8 cellular contexts compared by ENCODE assay signal in genomic region chr14:20683896-20684661, GRCh38. TPM values are rescaled to one million over a fixed set of nuclear protein-coding genes. Genes with fewer than 3 reads are reported as not detected.
A peak's percentile ranks its signal among the peaks of the same experiment; 100 is the strongest.
DNase-seq lines count a peak whose midpoint lies in the region; ATAC-seq lines count a peak whose summit lies in the region.

Gene RNASE4, plus strand, starts transcription at chr14:20684560. Its CDS starts 14,812 bp downstream, at chr14:20699372.

- H3K4me1 ChIP-seq in endocrine pancreas (ENCODE audit: control insufficient read depth, insufficient read depth, low read length), result peaks cover 9% of the 10 kb centered on the region

- H3K27ac Mint-ChIP-seq in activated CD8-positive, alpha-beta memory T cell treated with anti-CD3 and anti-CD28 coated beads, Interleukin-2, amount 10 ng/mL, durations not matched to agents 7 days and 5 days, result no peak within 1 kb of the TSS

- no peaks in the 10 kb centered on the region for H3K36me3 Mint-ChIP-seq in activated CD8-positive, alpha-beta memory T cell treated with anti-CD3 and anti-CD28 coated beads, Interleukin-2, amount 10 ng/mL, durations not matched to agents 7 days and 5 days

- no peak within 1 kb of the TSS for H3K4me3 Mint-ChIP-seq in activated CD8-positive, alpha-beta memory T cell treated with anti-CD3 and anti-CD28 coated beads, Interleukin-2, amount 10 ng/mL, durations not matched to agents 7 days and 5 days

- H3K9me3 Mint-ChIP-seq in activated CD8-positive, alpha-beta memory T cell treated with anti-CD3 and anti-CD28 coated beads, Interleukin-2, amount 10 ng/mL, durations not matched to agents 7 days and 5 days (ENCODE audit: low read depth), result no peaks in the 10 kb centered on the region

- peak within 1 kb of the TSS; percentile 91 for H3K4me3 ChIP-seq in endocrine pancreas (ENCODE audit: control insufficient read depth, insufficient read depth, low read length)

- no peaks in the 10 kb centered on the region for H3K36me3 ChIP-seq in endocrine pancreas (ENCODE audit: control insufficient read depth, insufficient read depth, low read length)

- peak; percentile 26 for ATAC-seq in HG02973 (IDR thresholded peaks at IDR 0.05; ENCODE audit: unreplicated experiment)
- ATAC-seq in activated CD8-positive, alpha-beta memory T cell treated with anti-CD3 and anti-CD28 coated beads, Interleukin-2, amount 10 ng/mL, durations not matched to agents 7 days and 5 days, result peak; percentile 50

- H3K4me1 Mint-ChIP-seq in activated CD8-positive, alpha-beta memory T cell treated with anti-CD3 and anti-CD28 coated beads, Interleukin-2, amount 10 ng/mL, durations not matched to agents 7 days and 5 days, result peaks cover 12% of the 10 kb centered on the region

- H3K9me3 ChIP-seq in endocrine pancreas (ENCODE audit: control insufficient read depth, low read length), result no peaks in the 10 kb centered on the region

- CTCF ChIA-PET in activated CD8-positive, alpha-beta memory T cell treated with anti-CD3 and anti-CD28 coated beads, Interleukin-2, amount 10 ng/mL, durations not matched to agents 7 days and 5 days (lab: Charles Lee), result interaction anchor here (0.8 to 7.0 kb wide), 13 partner anchors 8 to 341 kb away, joined by 4 to 102 read pairs (median 8); partner anchors contain the start of gene PARP2

- no peaks in the 10 kb centered on the region for H3K27me3 Mint-ChIP-seq in activated CD8-positive, alpha-beta memory T cell treated with anti-CD3 and anti-CD28 coated beads, Interleukin-2, amount 10 ng/mL, durations not matched to agents 7 days and 5 days

- H3K9ac ChIP-seq in endocrine pancreas (ENCODE audit: control insufficient read depth, insufficient read depth, low read length), result peak within 1 kb of the TSS; percentile 82

- H3K27me3 ChIP-seq in endocrine pancreas (ENCODE audit: control insufficient read depth, insufficient read depth, low read length), result no peaks in the 10 kb centered on the region

- DNase-seq in DMS79 treated with DMSO at 0.1 percent for 48 hours (lab: John Stamatoyannopoulos, UW), result peak; percentile 60
- no peak for DNase-seq in DMS79 (lab: John Stamatoyannopoulos, UW)
- DNase-seq in NCI-H82 treated with DMSO at 0.1 percent for 48 hours (lab: John Stamatoyannopoulos, UW; ENCODE audit: unreplicated experiment), result peak; percentile 55
- peak; percentile 87 for DNase-seq in activated CD8-positive, alpha-beta memory T cell treated with anti-CD3 and anti-CD28 coated beads, Interleukin-2, amount 10 ng/mL, durations not matched to agents 7 days and 5 days
- DNase-seq in mesenteric fat pad (ENCODE audit: low spot score), result peak; percentile 94
- peak; percentile 55 for DNase-seq in stimulated activated CD8-positive, alpha-beta memory T cell treated with anti-CD3 and anti-CD28 coated beads, Interleukin-12 subunit alpha, Interleukin-12 subunit beta, amount 100 ng/mL, for 24 hours (ENCODE audit: extremely low read depth)

RNA-seq across cellular contexts. Expression of gene RNASE4, which starts in this region (rescaled TPM):
- total RNA-seq in activated CD8-positive, alpha-beta memory T cell treated with anti-CD3 and anti-CD28 coated beads, Interleukin-2, amount 10 ng/mL, durations not matched to agents 7 days and 5 days, result 1 to 10 TPM in 1 of 2 experiments, under 1 TPM in 1; 0.75 to 2.1 TPM
- total RNA-seq in mesenteric fat pad, result 67.0 TPM

Comparison
In these comparisons a context has a peak if more than half of its experiments do, and no peak if none do; other contexts are left out.
1. RNA of gene RNASE4 (total RNA-seq): 67.0 TPM in mesenteric fat pad (single experiment); 0.75 to 2.1 TPM in activated CD8-positive, alpha-beta memory T cell treated with anti-CD3 and anti-CD28 coated beads, Interleukin-2, amount 10 ng/mL, durations not matched to agents 7 days and 5 days; every median in the first group is over 10 times any median in the second.